ENCODE assay signal across 18 cellular contexts in genomic region chr6:150620244-150620643, GRCh38.
"Had no signal": no experiment of that assay in that cellular context is flagged by ENCODE, and none has a peak within 500 bp of the region (broad histone marks: within the 10 kb centered on the region; RNA-seq: fewer than 3 reads in every experiment).

No MANE protein-coding gene starts in this region.

- ATAC-seq: effector memory CD8-positive, alpha-beta T cell; gastrocnemius medialis; natural killer cell; T-cell had no signal

- H3K27ac ChIP-seq: ascending aorta, epithelial cell of prostate, gastrocnemius medialis, thyroid gland, uterus had no signal

- H3K27me3 ChIP-seq: ascending aorta, breast epithelium, gastrocnemius medialis, thyroid gland, uterus had no signal

- H3K4me3 ChIP-seq: ascending aorta, breast epithelium, gastrocnemius medialis, thyroid gland, uterus had no signal

- H3K9me3 ChIP-seq: ascending aorta, breast epithelium, gastrocnemius medialis, thyroid gland, uterus had no signal

- H3K4me3 Mint-ChIP-seq: activated CD4-positive, alpha-beta memory T cell treated with anti-CD3 and anti-CD28 coated beads, Interleukin-2, amount 10 ng/mL, durations not matched to agents 7 days and 5 days; activated naive CD4-positive, alpha-beta T cell treated with anti-CD3 and anti-CD28 coated beads, Interleukin-2, amount 10 ng/mL, durations not matched to agents 7 days and 5 days; activated T-cell treated with anti-CD3 and anti-CD28 coated beads, Interleukin-2, amount 50 U/mL, for 24 hours; effector memory CD8-positive, alpha-beta T cell; natural killer cell; T-cell had no signal

- H3K4me1 Mint-ChIP-seq: natural killer cell had no signal

- H3K4me1 ChIP-seq: breast epithelium, thyroid gland, uterus had no signal

- H3K36me3 Mint-ChIP-seq: activated naive CD4-positive, alpha-beta T cell treated with anti-CD3 and anti-CD28 coated beads, Interleukin-2, amount 10 ng/mL, durations not matched to agents 7 days and 5 days; natural killer cell; T-cell had no signal

- H3K27ac Mint-ChIP-seq: activated CD4-positive, alpha-beta memory T cell treated with anti-CD3 and anti-CD28 coated beads, Interleukin-2, amount 10 ng/mL, durations not matched to agents 7 days and 5 days; activated naive CD4-positive, alpha-beta T cell treated with anti-CD3 and anti-CD28 coated beads, Interleukin-2, amount 10 ng/mL, durations not matched to agents 7 days and 5 days; activated T-cell treated with anti-CD3 and anti-CD28 coated beads, Interleukin-2, amount 50 U/mL, for 24 hours; effector memory CD8-positive, alpha-beta T cell; natural killer cell; T-cell had no signal

- H3K9me3 Mint-ChIP-seq: activated CD4-positive, alpha-beta memory T cell treated with anti-CD3 and anti-CD28 coated beads, Interleukin-2, amount 10 ng/mL, durations not matched to agents 7 days and 5 days; activated naive CD4-positive, alpha-beta T cell treated with anti-CD3 and anti-CD28 coated beads, Interleukin-2, amount 10 ng/mL, durations not matched to agents 7 days and 5 days; activated T-cell treated with anti-CD3 and anti-CD28 coated beads, Interleukin-2, amount 50 U/mL, for 24 hours; effector memory CD8-positive, alpha-beta T cell; natural killer cell; T-cell had no signal

- DNase-seq: activated CD4-positive, alpha-beta memory T cell treated with anti-CD3 and anti-CD28 coated beads, Interleukin-2, amount 10 ng/mL, durations not matched to agents 7 days and 5 days; activated naive CD4-positive, alpha-beta T cell treated with anti-CD3 and anti-CD28 coated beads, Interleukin-2, amount 10 ng/mL, durations not matched to agents 7 days and 5 days; activated T-cell treated with anti-CD3 and anti-CD28 coated beads, Interleukin-2, amount 50 U/mL, for 24 hours; cerebellar nuclear complex; dermis blood vessel endothelial cell; effector memory CD8-positive, alpha-beta T cell; gastrocnemius medialis; natural killer cell; occipital lobe; right cardiac atrium; stimulated activated CD4-positive, alpha-beta T cell treated with anti-CD3 and anti-CD28 coated beads, Interleukin-1b, Interleukin-23, amount 100 ng/mL, for 48 hours; T-cell; T1000; thyroid gland; uterus had no signal

- H3K36me3 ChIP-seq: ascending aorta, breast epithelium, gastrocnemius medialis, thyroid gland, uterus had no signal
